16 cellular contexts compared by ENCODE assay signal in the genomic region with DNA sequence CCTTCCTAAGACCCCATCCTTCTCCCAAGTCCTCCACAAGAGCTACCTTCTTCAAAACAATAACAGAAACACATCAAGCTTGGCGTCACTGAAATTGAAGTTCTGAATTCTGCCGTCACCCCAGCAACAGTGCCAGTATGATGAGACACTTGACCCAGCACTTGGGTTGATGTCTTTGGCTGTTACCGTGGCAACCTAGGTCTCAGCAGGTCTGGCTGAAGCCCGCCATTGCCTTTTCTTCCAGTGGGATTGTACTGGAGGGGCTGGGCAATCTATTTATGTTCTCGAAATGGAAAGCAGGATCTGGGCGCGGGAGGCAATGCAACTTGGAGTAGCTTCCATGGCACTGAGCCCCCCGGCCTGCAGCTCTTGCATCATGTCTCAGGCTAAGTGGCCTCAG. TPM values are rescaled to one million over a fixed set of nuclear protein-coding genes. Genes with fewer than 3 reads are reported as not detected.
DNase-seq lines count a peak whose midpoint lies in the region; ATAC-seq and TF ChIP-seq lines count a peak whose summit lies in the region.
"Had no signal": no experiment of that assay in that cellular context is flagged by ENCODE, and none has a peak within 500 bp of the region (broad histone marks: within the 10 kb centered on the region; RNA-seq: fewer than 3 reads in every experiment).

No MANE protein-coding gene starts in this region.

- DNase-seq in NCI-H1092 treated with DMSO at 0.1 percent for 48 hours (lab: John Stamatoyannopoulos, UW) (peak; percentile 27), NCI-H1092 (lab: John Stamatoyannopoulos, UW) (no peak), IMR-90 (no peak), NCI-H2227 (lab: John Stamatoyannopoulos, UW; ENCODE audit: unreplicated experiment) (peak; percentile 74), medulla oblongata (ENCODE audit: extremely low spot score) (peak; percentile 5), lower leg skin (ENCODE audit: low spot score in 2 of 2) (no peak), nephron progenitor cell (no peak)
- no peak for DNase-seq in effector memory CD8-positive, alpha-beta T cell
- DNase-seq: 8988T, NCI-H187 treated with DMSO at 0.1 percent for 48 hours, NCI-H2171 treated with DMSO at 0.1 percent for 48 hours, NCI-H510A treated with DMSO at 0.1 percent for 48 hours, T-helper 17 cell had no signal

- TF ChIP-seq RAD21 in IMR-90 (IDR thresholded peaks at IDR 0.05; ENCODE audit: low read length) = no peak

- no peak for TF ChIP-seq CTCF in IMR-90 (conservative IDR thresholded peaks at IDR 0.05; ENCODE audit: low read depth, low read length)
- TF ChIP-seq CTCF in lower leg skin (IDR thresholded peaks at IDR 0.05) = no peak
- TF ChIP-seq CTCF in nephron progenitor cell (IDR thresholded peaks at IDR 0.05) = no peak

- no peak overlapping the region for H3K18ac ChIP-seq in IMR-90 (ENCODE audit: low read depth, low read length)

- no peak overlapping the region for H3K14ac ChIP-seq in IMR-90 (replicated peaks; ENCODE audit: low read depth, low read length)

- peaks cover 39% of the 10 kb centered on the region for H3K27me3 ChIP-seq in IMR-90 (ENCODE audit: control insufficient read depth, insufficient read depth, low read length)

- in situ Hi-C loops in IMR-90 (cut with MboI; ENCODE audit: low sequenced_read_pairs) = no loop called here

- H3K4me3 Mint-ChIP-seq in effector memory CD8-positive, alpha-beta T cell = no peak overlapping the region
- no peak overlapping the region for H3K4me3 Mint-ChIP-seq in nephron progenitor cell
- H3K4me3 Mint-ChIP-seq: B cell, T-helper 17 cell had no signal

- TF ChIP-seq POLR2A in IMR-90 (IDR thresholded peaks at IDR 0.05; ENCODE audit: low read depth, low read length) (no peak), lower leg skin (IDR thresholded peaks at IDR 0.05) (no peak)

- H3K9me1 ChIP-seq in IMR-90 (ENCODE audit: insufficient read depth, low read length) = no peaks in the 10 kb centered on the region

- H3K27ac ChIP-seq in IMR-90 (ENCODE audit: insufficient read depth, low read length) = no peak overlapping the region

- intact Hi-C loops in IMR-90 (cut with micrococcal nuclease) (no loop called here), lower leg skin (cut with DNase I; ENCODE audit: low total_unique reads) (no loop called here)

- H3K79me1 ChIP-seq in IMR-90 (ENCODE audit: low read depth in 1 of 2, low read length in 2 of 2) = no peaks in the 10 kb centered on the region

- H2BK120ac ChIP-seq in IMR-90 (ENCODE audit: low read depth, low read length) = no peak overlapping the region

- no peak overlapping the region for H2AK5ac ChIP-seq in IMR-90 (ENCODE audit: low read depth, low read length)

- H4K91ac ChIP-seq in IMR-90 (ENCODE audit: insufficient read depth, low read depth, low read length) = no peak overlapping the region

- no peak overlapping the region for H3K9ac ChIP-seq in IMR-90 (ENCODE audit: low read depth, low read length)

- H2BK20ac ChIP-seq in IMR-90 (ENCODE audit: low read depth, low read length) = no peak overlapping the region

- no peaks in the 10 kb centered on the region for H3K9me3 ChIP-seq in IMR-90 (ENCODE audit: control insufficient read depth, insufficient read depth, low read length)

- H4K8ac ChIP-seq in IMR-90 (ENCODE audit: low read depth in 2 of 2, low read length in 2 of 2) = no peak overlapping the region

- H2BK5ac ChIP-seq in IMR-90 (ENCODE audit: low read depth, low read length, poor library complexity, severe bottlenecking) = no peak overlapping the region

- no peak for ATAC-seq in IMR-90 (ENCODE audit: low read depth)
- no peak for ATAC-seq in effector memory CD8-positive, alpha-beta T cell (replicated peaks)
- ATAC-seq: HepG2, Panc1, T-helper 17 cell had no signal

- H3K27me3 Mint-ChIP-seq in effector memory CD8-positive, alpha-beta T cell = peaks cover 3 to 23% of the 10 kb centered on the region in 2 donors
- H3K27me3 Mint-ChIP-seq in nephron progenitor cell (ENCODE audit: low read depth, poor library complexity) = peaks cover 59% of the 10 kb centered on the region

- POLR2A ChIA-PET in IMR-90 (lab: Charles Lee; ENCODE audit: unreplicated experiment) = no interaction called here

- H3K4me3 ChIP-seq in IMR-90 (ENCODE audit: insufficient read depth, low read depth, low read length) = no peak overlapping the region
- H3K4me3 ChIP-seq in lower leg skin (ENCODE audit: low read depth, poor library complexity, severe bottlenecking) = no peak overlapping the region

- no peaks in the 10 kb centered on the region for H3K4me1 Mint-ChIP-seq in effector memory CD8-positive, alpha-beta T cell (ENCODE audit: low read depth in 2 of 2)
- H3K4me1 Mint-ChIP-seq in nephron progenitor cell = no peaks in the 10 kb centered on the region
- H3K4me1 Mint-ChIP-seq: B cell had no signal

- H2AFZ ChIP-seq in IMR-90 (replicated peaks; ENCODE audit: low read length, poor library complexity) = peak overlapping the region; percentile 24

- H3K56ac ChIP-seq in IMR-90 (ENCODE audit: extremely low read depth, insufficient read depth, low read length) = no peak overlapping the region

- WGBS in IMR-90 (ENCODE audit: extremely low coverage in 2 of 2, insufficient read length in 1 of 2), 2 experiments = 30% methylated on average over 2 of the region's 8 CpGs; no CpG with 5 or more reads in 1 of the 2 experiments
- WGBS in lower leg skin, 2 donors = 85 to 88% methylated on average over 8 of the region's 8 CpGs

- H4K5ac ChIP-seq in IMR-90 (ENCODE audit: low read depth, low read length) = no peak overlapping the region

- no peak overlapping the region for H3K23ac ChIP-seq in IMR-90 (ENCODE audit: low read depth, low read length)

- dilution Hi-C loops in IMR-90 (cut with HindIII; ENCODE audit: low sequenced_read_pairs, unreplicated experiment) = no loop called here

- H3K4me2 ChIP-seq in IMR-90 (ENCODE audit: low read depth, low read length) = no peak overlapping the region

- no peaks in the 10 kb centered on the region; the same call in 1 of the 2 replicates for H4K20me1 ChIP-seq in IMR-90 (ENCODE audit: insufficient read depth, low read length)

- H3K36me3 ChIP-seq in IMR-90 (ENCODE audit: control insufficient read depth, insufficient read depth, low read length) = no peaks in the 10 kb centered on the region

- H2BK15ac ChIP-seq in IMR-90 (ENCODE audit: low read depth, low read length) = no peak overlapping the region

- no TSS peak for BruUV-seq in IMR-90 (replicated peaks; lab: Mats Ljungman, UMichigan)

- H3K27ac Mint-ChIP-seq in effector memory CD8-positive, alpha-beta T cell = no peak overlapping the region
- H3K27ac Mint-ChIP-seq in nephron progenitor cell = no peak overlapping the region
- H3K27ac Mint-ChIP-seq: B cell, T-helper 17 cell had no signal

- no peaks in the 10 kb centered on the region for H3K4me1 ChIP-seq in IMR-90 (ENCODE audit: control insufficient read depth, insufficient read depth, low read length)

- CTCF ChIA-PET in IMR-90 (lab: Yijun Ruan, JAX) = no interaction called here

- no peak overlapping the region for H3K4ac ChIP-seq in IMR-90 (ENCODE audit: low read depth, low read length)

- H2AK9ac ChIP-seq in IMR-90 (replicated peaks; ENCODE audit: low read depth, low read length, poor library complexity) = no peak overlapping the region

- H3K9me3 Mint-ChIP-seq in effector memory CD8-positive, alpha-beta T cell = no peaks in the 10 kb centered on the region
- H3K9me3 Mint-ChIP-seq in nephron progenitor cell = no peaks in the 10 kb centered on the region

- H3K36me3 Mint-ChIP-seq in effector memory CD8-positive, alpha-beta T cell (ENCODE audit: insufficient read depth) = no peaks in the 10 kb centered on the region
- no peaks in the 10 kb centered on the region for H3K36me3 Mint-ChIP-seq in nephron progenitor cell (ENCODE audit: low read depth)

TF ChIP-seq in IMR-90, 13 proteins besides CTCF, POLR2A, EP300 and RAD21:
- TF ChIP-seq MXI1 (IDR thresholded peaks at IDR 0.05; ENCODE audit: borderline replicate concordance, low read depth, low read length) = no peak

RNA-seq across cellular contexts. Expression of gene NPTXR, which starts 23.8 kb away (rescaled TPM):
- total RNA-seq in IMR-90 (2012; rRNA removed) (0.28 and 0.36 TPM in 2 replicates), lower leg skin (1 to 10 TPM in 2 of 4 donors, under 1 TPM in 2; 0.34 to 4.6 (median 1.7) TPM)
- polyA plus RNA-seq in IMR-90 (2012; rRNA removed) = 1.8 and 2.2 TPM in 2 replicates
- polyA plus RNA-seq in IMR-90 (2012; cell fraction: cytosol; rRNA removed) = 1.3 and 2.3 TPM in 2 replicates
- 1.4 and 1.6 TPM in 2 replicates for polyA plus RNA-seq in IMR-90 (2012; cell fraction: nucleus; rRNA removed; ENCODE audit: low replicate concordance)

RNA-seq across cellular contexts. Expression of gene DNAL4, which starts 26.1 kb away (rescaled TPM):
- 6.1 and 6.9 TPM in 2 replicates for total RNA-seq in IMR-90 (2012; rRNA removed)
- polyA plus RNA-seq in IMR-90 (2012; rRNA removed) = 12.1 and 14.2 TPM in 2 replicates
- polyA plus RNA-seq in IMR-90 (2012; cell fraction: cytosol; rRNA removed) = 14.7 and 19.4 TPM in 2 replicates
- polyA plus RNA-seq in IMR-90 (2012; cell fraction: nucleus; rRNA removed; ENCODE audit: low replicate concordance) = 7.3 and 9.3 TPM in 2 replicates
- 10 to 100 TPM; 15.3 to 24.2 (median 23.7) TPM for total RNA-seq in lower leg skin

RNA-seq across cellular contexts. Expression of gene CBX6, which starts 52.0 kb away (rescaled TPM):
- total RNA-seq in IMR-90 (2012; rRNA removed) (15.2 and 17.5 TPM in 2 replicates), lower leg skin (10 to 100 TPM in 2 of 4 donors, 1 to 10 TPM in 2; 5.1 to 20.0 (median 13.9) TPM)
- 19.0 and 19.9 TPM in 2 replicates for polyA plus RNA-seq in IMR-90 (2012; rRNA removed)
- 9.6 and 14.6 TPM in 2 replicates for polyA plus RNA-seq in IMR-90 (2012; cell fraction: cytosol; rRNA removed)
- 26.7 and 45.8 TPM in 2 replicates for polyA plus RNA-seq in IMR-90 (2012; cell fraction: nucleus; rRNA removed; ENCODE audit: low replicate concordance)

Comparison
In these comparisons a context has a peak if more than half of its experiments do, and no peak if none do; other contexts are left out.
1. DNase-seq: peak in NCI-H1092 treated with DMSO at 0.1 percent for 48 hours (single experiment), NCI-H2227 (single experiment) and medulla oblongata (single experiment); none in NCI-H1092 (single experiment), IMR-90 (single experiment), effector memory CD8-positive, alpha-beta T cell (0 of 3), lower leg skin (0 of 2) and nephron progenitor cell (single experiment).